ENCODE assay signal across 21 cellular contexts in the genomic region with DNA sequence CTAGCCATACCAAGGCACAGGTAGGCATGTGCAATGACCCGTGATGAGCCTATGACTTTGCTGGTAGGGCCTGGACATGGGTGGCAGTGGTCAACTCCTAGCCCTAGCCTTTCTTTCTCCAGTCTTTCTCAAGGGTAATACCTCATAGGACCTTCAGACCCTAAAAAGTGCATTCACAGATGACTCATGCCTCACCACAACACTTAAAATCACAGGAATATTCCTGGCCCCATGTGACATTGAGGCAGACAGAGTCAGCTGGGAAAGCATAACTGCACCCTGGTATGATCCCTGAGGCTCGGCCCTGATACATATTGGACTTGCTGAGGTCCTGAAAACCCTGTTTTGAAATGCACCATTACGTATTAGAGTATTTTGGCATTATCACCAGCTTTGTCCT.
DNase-seq lines count a peak whose midpoint lies in the region; ATAC-seq and TF ChIP-seq lines count a peak whose summit lies in the region.
"Had no signal": no experiment of that assay in that cellular context is flagged by ENCODE, and none has a peak within 500 bp of the region (broad histone marks: within the 10 kb centered on the region; RNA-seq: fewer than 3 reads in every experiment).

No MANE protein-coding gene starts in this region.

- WGBS in mesenchymal stem cell = 82% methylated on average over 3 of the region's 3 CpGs

- H3K4me1 ChIP-seq in mesenchymal stem cell (ENCODE audit: control insufficient read depth, insufficient read depth, low read depth, low read length) = peaks cover 4% of the 10 kb centered on the region

- no peaks in the 10 kb centered on the region for H3K27me3 ChIP-seq in mesenchymal stem cell (ENCODE audit: control insufficient read depth in 1 of 2, insufficient read depth in 1 of 2, low read length in 2 of 2)

- no peak overlapping the region for H4K91ac ChIP-seq in mesenchymal stem cell (ENCODE audit: low read length)

- TF ChIP-seq CTCF in choroid plexus epithelial cell (conservative IDR thresholded peaks at IDR 0.05; ENCODE audit: low read depth, low read length) = no peak

- no peak overlapping the region for H2AK5ac ChIP-seq in mesenchymal stem cell (ENCODE audit: low read length, severe bottlenecking)

- H3K79me1 ChIP-seq in mesenchymal stem cell (replicated peaks; ENCODE audit: low read length, poor library complexity, severe bottlenecking) = no peaks in the 10 kb centered on the region

- H2BK15ac ChIP-seq in mesenchymal stem cell (ENCODE audit: low read depth, poor library complexity, severe bottlenecking) = no peak overlapping the region

- H3K4me3 ChIP-seq in choroid plexus epithelial cell (ENCODE audit: low read depth, low read length) = no peak overlapping the region
- no peak overlapping the region for H3K4me3 ChIP-seq in mesenchymal stem cell (ENCODE audit: insufficient read depth in 1 of 2, low read depth in 1 of 2, low read length in 2 of 2)
- H3K4me3 ChIP-seq: A549 had no signal

- H2AFZ ChIP-seq in mesenchymal stem cell (ENCODE audit: low read depth, low read length) = no peak overlapping the region

- no peak overlapping the region for H3K4ac ChIP-seq in mesenchymal stem cell (ENCODE audit: low read depth in 1 of 2, low read length in 2 of 2)

- no peak for TF ChIP-seq POLR2A in erythroblast (IDR thresholded peaks at IDR 0.05; ENCODE audit: low read length)

- no peaks in the 10 kb centered on the region for H3K36me3 ChIP-seq in mesenchymal stem cell (ENCODE audit: control insufficient read depth in 1 of 2, insufficient read depth in 2 of 2, low read depth in 1 of 2, low read length in 2 of 2)

- no peak overlapping the region for H3K27ac ChIP-seq in mesenchymal stem cell (ENCODE audit: low read length, poor library complexity, severe bottlenecking)
- H3K27ac ChIP-seq: A549, HL-60 had no signal

- DNase-seq in A172 (ENCODE audit: low spot score) = peak; percentile 1
- peak; percentile 28 for DNase-seq in SW480 (ENCODE audit: low spot score)
- DNase-seq in choroid plexus epithelial cell (ENCODE audit: low read depth) = peak; percentile 68
- DNase-seq in mesenchymal stem cell = peak; percentile 64
- no peak for DNase-seq in erythroblast (lab: John Stamatoyannopoulos, UW)
- DNase-seq in left colon = no peak
- DNase-seq: Calu3, DMS79 treated with DMSO at 0.1 percent for 48 hours, GOT3, KBM-7, MM.1S, NCI-H187 treated with DMSO at 0.1 percent for 48 hours, NCI-H2171, NCI-H446 treated with DMSO at 0.1 percent for 48 hours, NCI-H774 had no signal

- H3K14ac ChIP-seq in mesenchymal stem cell (ENCODE audit: low read length in 2 of 2) = no peak overlapping the region

- intact Hi-C loops in left colon (cut with DNase I, micrococcal nuclease) = no loop called here

- peak overlapping the region; percentile 16 to 61 for H3K18ac ChIP-seq in mesenchymal stem cell (ENCODE audit: low read depth in 1 of 2, low read length in 2 of 2)

- no peak overlapping the region for H3K9ac ChIP-seq in mesenchymal stem cell (ENCODE audit: low read length)

- H2BK120ac ChIP-seq in mesenchymal stem cell (ENCODE audit: low read depth, low read length) = no peak overlapping the region

- H3K23ac ChIP-seq in mesenchymal stem cell (ENCODE audit: low read length in 2 of 2) = no peak overlapping the region

- no peak for ATAC-seq in GM21528 (IDR thresholded peaks at IDR 0.05; ENCODE audit: low FRiP score, unreplicated experiment)
- no peak for ATAC-seq in HG03135 (IDR thresholded peaks at IDR 0.05; ENCODE audit: unreplicated experiment)
- ATAC-seq in left colon = no peak
- ATAC-seq: A549, Panc1, Right ventricle myocardium inferior had no signal

- H3K9me3 ChIP-seq in mesenchymal stem cell (ENCODE audit: control insufficient read depth, low read length) = no peaks in the 10 kb centered on the region
- H3K9me3 ChIP-seq: A549 had no signal

- no peak overlapping the region for H3K4me2 ChIP-seq in mesenchymal stem cell (ENCODE audit: low read length, poor library complexity, severe bottlenecking)
- H3K4me2 ChIP-seq: A549 had no signal

- no peak overlapping the region for H2BK5ac ChIP-seq in mesenchymal stem cell (ENCODE audit: low read depth, low read length, poor library complexity, severe bottlenecking)

- H2BK12ac ChIP-seq in mesenchymal stem cell (ENCODE audit: low read length in 2 of 2) = no peak overlapping the region

- H4K8ac ChIP-seq in mesenchymal stem cell (ENCODE audit: low read length) = no peak overlapping the region

Comparison
In these comparisons a context has a peak if more than half of its experiments do, and no peak if none do; other contexts are left out.
1. DNase-seq: peak in A172 (single experiment), SW480 (single experiment), choroid plexus epithelial cell (single experiment) and mesenchymal stem cell (single experiment); none in erythroblast (0 of 2) and left colon (0 of 2).